In the genomic region with DNA sequence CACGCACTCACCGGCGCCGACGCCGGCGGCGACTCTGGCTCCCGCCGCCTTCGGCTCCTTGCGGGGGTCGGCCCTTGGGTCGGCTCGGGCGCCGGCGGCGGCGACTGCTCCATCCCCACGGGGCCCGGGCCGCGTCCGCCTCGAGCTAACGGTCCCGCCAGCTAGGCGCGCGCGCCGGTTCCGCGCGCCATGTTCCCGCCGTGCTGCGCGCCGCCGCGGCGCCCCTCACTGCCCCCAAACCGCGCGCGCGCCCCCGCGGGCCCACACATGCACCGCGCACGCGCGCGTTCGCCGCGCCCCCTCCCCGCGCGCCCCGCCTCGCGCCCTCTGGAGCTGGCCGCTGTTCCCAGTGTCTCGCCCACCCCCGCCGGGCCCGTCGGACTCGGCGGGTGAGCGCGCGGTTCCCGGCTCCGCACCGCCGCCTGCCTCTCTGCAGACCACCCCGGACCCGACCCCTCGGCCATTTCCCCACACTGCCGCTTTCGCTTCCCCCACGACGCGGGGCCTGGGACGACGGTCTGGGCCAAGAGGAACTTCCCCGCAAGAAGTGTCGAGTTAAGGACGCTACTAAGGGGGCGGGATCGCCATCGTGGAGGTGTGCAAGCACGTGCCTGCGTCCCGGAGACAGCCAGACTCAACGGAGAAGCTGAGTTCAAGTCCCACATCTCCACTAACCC, we compare ENCODE assay signal across 8 cellular contexts. TPM values are rescaled to one million over a fixed set of nuclear protein-coding genes. Genes with fewer than 3 reads are reported as not detected.
A peak's percentile ranks its signal among the peaks of the same experiment; 100 is the strongest.
DNase-seq lines count a peak whose midpoint lies in the region; ATAC-seq and TF ChIP-seq lines count a peak whose summit lies in the region.
"Not testable (repeated sequence)": the region's sequence is repeated elsewhere in the genome, so short reads cannot be mapped to it uniquely, and the experiment has no call there.

A gene (minus strand): TSS at position 230 of the 677 bp plus-strand sequence. CDS start 117 bp downstream, at position 113.

- not testable (repeated sequence) for H3K4me1 ChIP-seq in SJSA1 (replicated peaks); uterus
- H3K4me1 ChIP-seq in esophagus squamous epithelium: peaks cover 0 to 20% (median 10%) of the 10 kb centered on the region in 3 donors

- not testable (repeated sequence) for H3K27ac Mint-ChIP-seq in activated naive CD8-positive, alpha-beta T cell

- not testable (repeated sequence) for H3K27me3 ChIP-seq in SJSA1 (replicated peaks); esophagus squamous epithelium; uterus

- not testable (repeated sequence) for H3K36me3 Mint-ChIP-seq in activated naive CD8-positive, alpha-beta T cell

- H3K4me3 Mint-ChIP-seq in activated naive CD8-positive, alpha-beta T cell: peak within 1 kb of the TSS; percentile 85

- not testable (repeated sequence) for H3K36me3 ChIP-seq in SJSA1, esophagus squamous epithelium, uterus

- H3K4me3 ChIP-seq in SJSA1: peak within 1 kb of the TSS; percentile 66
- H3K4me3 ChIP-seq in esophagus squamous epithelium: peak within 1 kb of the TSS; percentile 58 to 79 (median 68)
- H3K4me3 ChIP-seq in uterus: peak within 1 kb of the TSS; percentile 56 to 99

- not testable (repeated sequence) for TF ChIP-seq CTCF in esophagus squamous epithelium (IDR thresholded peaks at IDR 0.05); uterus (IDR thresholded peaks at IDR 0.05)

- not testable (repeated sequence) for H3K9me3 ChIP-seq in SJSA1 (replicated peaks); esophagus squamous epithelium; uterus

- intact Hi-C loops in esophagus squamous epithelium (cut with DNase I); uterus (cut with DNase I; ENCODE audit: low total_unique reads): not testable (repeated sequence)

- H3K9me3 Mint-ChIP-seq in activated naive CD8-positive, alpha-beta T cell (ENCODE audit: low read depth): not testable (repeated sequence)

- H3K27ac ChIP-seq in SJSA1: peak within 1 kb of the TSS; percentile 53; the same call in 1 of the 2 replicates
- H3K27ac ChIP-seq in esophagus squamous epithelium: peak within 1 kb of the TSS; percentile 62 to 84 (median 68)
- peak within 1 kb of the TSS; percentile 72 to 83 for H3K27ac ChIP-seq in uterus

- TF ChIP-seq POLR2A in esophagus squamous epithelium (IDR thresholded peaks at IDR 0.05) (peak in 1 of 4 donors; percentile 23), uterus (IDR thresholded peaks at IDR 0.05) (peak; percentile 45 to 66)

- peak; percentile 60 for ATAC-seq in left lobe of liver

- DNase-seq in GM04504 (ENCODE audit: low read depth): peak; percentile 56
- peak; percentile 67 for DNase-seq in NCI-H1092 treated with DMSO at 0.1 percent for 48 hours (lab: John Stamatoyannopoulos, UW)
- DNase-seq in SJSA1 (ENCODE audit: low read depth in 1 of 2, low spot score in 2 of 2): peak; percentile 56 to 80
- DNase-seq in esophagus squamous epithelium (lab: John Stamatoyannopoulos, UW): not testable (repeated sequence)
- peak; percentile 81 for DNase-seq in left lobe of liver (ENCODE audit: low spot score)
- DNase-seq in pulmonary artery endothelial cell (ENCODE audit: low read depth, low spot score): peak; percentile 49
- DNase-seq in uterus: peak; percentile 83 to 90

- H3K4me1 Mint-ChIP-seq in activated naive CD8-positive, alpha-beta T cell (ENCODE audit: low read depth): peaks cover 12% of the 10 kb centered on the region

- WGBS in esophagus squamous epithelium, 2 donors: 0 to 3% methylated on average over 10 to 13 of the region's 101 CpGs

- peaks cover 40% of the 10 kb centered on the region for H3K27me3 Mint-ChIP-seq in activated naive CD8-positive, alpha-beta T cell

RNA-seq across cellular contexts. Expression of the gene that starts here (rescaled TPM):
- 9.7 and 14.9 TPM in 2 replicates for total RNA-seq in SJSA1 (2014; rRNA removed; shearing (Covaris generic))
- total RNA-seq in esophagus squamous epithelium (10 to 100 TPM in 1 of 4 donors, 1 to 10 TPM in 3; 6.0 to 21.4 (median 7.7) TPM), left lobe of liver (12.3 TPM), pulmonary artery endothelial cell (15.6 and 16.0 TPM in 2 replicates), uterus (100 to 1,000 TPM in 2 of 4 donors, 10 to 100 TPM in 2; 43.8 to 130 (median 92.0) TPM)
